8 cellular contexts compared by ENCODE assay signal in genomic region chr3:32569540-32570425, GRCh38. TPM values are rescaled to one million over a fixed set of nuclear protein-coding genes. Genes with fewer than 3 reads are reported as not detected.
A peak's percentile ranks its signal among the peaks of the same experiment; 100 is the strongest.
DNase-seq lines count a peak whose midpoint lies in the region; ATAC-seq, FAIRE-seq and TF ChIP-seq lines count a peak whose summit lies in the region.

No MANE protein-coding gene starts in this region.

- H3K4me1 ChIP-seq in HUES6 (ENCODE audit: control insufficient read depth, insufficient read depth, low read length): peaks cover 8% of the 10 kb centered on the region

- H3K4me3 ChIP-seq in HUES6 (ENCODE audit: low read depth, low read length): peak overlapping the region; percentile 93
- peak overlapping the region; percentile 75 for H3K4me3 ChIP-seq in bronchial epithelial cell (ENCODE audit: low read depth, low read length)

- peak overlapping the region; percentile 93 for H3K4me3 Mint-ChIP-seq in T-helper 17 cell
- H3K4me3 Mint-ChIP-seq in immature natural killer cell: peak overlapping the region; percentile 88 to 96 (median 92)

- H3K4me1 Mint-ChIP-seq in T-helper 17 cell: peaks cover 15% of the 10 kb centered on the region
- H3K4me1 Mint-ChIP-seq in immature natural killer cell: peaks cover 23 to 39% of the 10 kb centered on the region in 2 donors

- peaks cover 10% of the 10 kb centered on the region for H3K36me3 ChIP-seq in HUES6 (ENCODE audit: control insufficient read depth, insufficient read depth, low read length)
- H3K36me3 ChIP-seq in bronchial epithelial cell (ENCODE audit: control insufficient read depth, insufficient read depth, low read length): no peaks in the 10 kb centered on the region

- H3K27ac ChIP-seq in HUES6 (ENCODE audit: low read depth, low read length): peak overlapping the region; percentile 99

- TF ChIP-seq CTCF in bronchial epithelial cell (IDR thresholded peaks at IDR 0.05; ENCODE audit: insufficient read depth, low read length, severe bottlenecking): no peak

- peak overlapping the region; percentile 75 for H3K27ac Mint-ChIP-seq in T-helper 17 cell
- peak overlapping the region; percentile 78 to 94 (median 88) for H3K27ac Mint-ChIP-seq in immature natural killer cell

- no peak for FAIRE-seq in bronchial epithelial cell (lab: Jason Lieb, UNC)

- ATAC-seq in GM21576 (IDR thresholded peaks at IDR 0.05; ENCODE audit: unreplicated experiment) (peak; percentile 40), T-helper 17 cell (peak; percentile 24)

- peak overlapping the region; percentile 99 for H3K9ac ChIP-seq in HUES6 (ENCODE audit: low read length)

- H3K9me3 ChIP-seq in HUES6 (ENCODE audit: control insufficient read depth, insufficient read depth, low read depth, low read length): no peaks in the 10 kb centered on the region
- no peaks in the 10 kb centered on the region for H3K9me3 ChIP-seq in T-helper 17 cell (ENCODE audit: control insufficient read depth, low read length, poor library complexity, severe bottlenecking)

- H3K27me3 ChIP-seq in HUES6 (ENCODE audit: control insufficient read depth, insufficient read depth, low read length): no peaks in the 10 kb centered on the region
- H3K27me3 ChIP-seq in bronchial epithelial cell (ENCODE audit: control insufficient read depth, insufficient read depth, low read length): no peaks in the 10 kb centered on the region

- H3K9me3 Mint-ChIP-seq in immature natural killer cell: no peaks in the 10 kb centered on the region

- H3K36me3 Mint-ChIP-seq in T-helper 17 cell (ENCODE audit: low read depth) (no peaks in the 10 kb centered on the region), immature natural killer cell (no peaks in the 10 kb centered on the region)

- DNase-seq in GDM1 (lab: John Stamatoyannopoulos, UW): peak; percentile 25
- peak; percentile 7 to 40 (median 38) for DNase-seq in T-helper 17 cell
- DNase-seq in bronchial epithelial cell (ENCODE audit: low read depth): peak; percentile 50
- peak in 2 of 3 donors; percentile 10 to 28 for DNase-seq in immature natural killer cell
- peak; percentile 13 for DNase-seq in smooth muscle cell of the brain vasculature (ENCODE audit: low read depth, low spot score)
- no peak for DNase-seq in NCI-H2196 (lab: John Stamatoyannopoulos, UW; ENCODE audit: unreplicated experiment)

- H3K27me3 Mint-ChIP-seq in T-helper 17 cell (no peaks in the 10 kb centered on the region), immature natural killer cell (ENCODE audit: low read depth in 3 of 3) (peaks cover 0 to 11% (median 0%) of the 10 kb centered on the region in 3 donors)

RNA-seq across cellular contexts. Expression of gene DYNC1LI1, which starts 0.9 kb away (rescaled TPM):
- total RNA-seq in T-helper 17 cell: 10 to 100 TPM; 24.4 to 30.8 TPM
- total RNA-seq in bronchial epithelial cell: 24.5 and 26.1 TPM in 2 replicates
- polyA plus RNA-seq in immature natural killer cell: 10 to 100 TPM; 25.4 to 30.8 (median 26.8) TPM
